8 cellular contexts compared by ENCODE assay signal in genomic region chr1:9239622-9240401, GRCh38. TPM values are rescaled to one million over a fixed set of nuclear protein-coding genes. Genes with fewer than 3 reads are reported as not detected.
A peak's percentile ranks its signal among the peaks of the same experiment; 100 is the strongest.
DNase-seq lines count a peak whose midpoint lies in the region; ATAC-seq and TF ChIP-seq lines count a peak whose summit lies in the region.

No MANE protein-coding gene starts in this region.

- H3K9me3 Mint-ChIP-seq in activated naive CD8-positive, alpha-beta T cell (ENCODE audit: low read depth), result no peaks in the 10 kb centered on the region
- no peaks in the 10 kb centered on the region for H3K9me3 Mint-ChIP-seq in type B pancreatic cell

- DNase-seq in NOMO-1 treated with dmso at 0.1 percent for 144 hours (lab: John Stamatoyannopoulos, UW; ENCODE audit: unreplicated experiment), result peak; percentile 76
- peak; percentile 84 for DNase-seq in islet precursor cell
- DNase-seq in stimulated activated CD4-positive, alpha-beta T cell treated with anti-CD3 and anti-CD28 coated beads, Interleukin-2, amount 100 ng/mL, for 48 hours, result peak; percentile 41
- no peak for DNase-seq in NCI-H2227 treated with DMSO at 0.1 percent for 48 hours (lab: John Stamatoyannopoulos, UW)
- no peak for DNase-seq in cortex of kidney (lab: John Stamatoyannopoulos, UW)
- no peak for DNase-seq in type B pancreatic cell (ENCODE audit: extremely low spot score, unreplicated experiment)

- H3K27ac Mint-ChIP-seq in activated naive CD8-positive, alpha-beta T cell, result peak overlapping the region; percentile 58
- no peak overlapping the region for H3K27ac Mint-ChIP-seq in type B pancreatic cell

- TF ChIP-seq CTCF in type B pancreatic cell (conservative IDR thresholded peaks at IDR 0.05), result no peak

- H3K27me3 Mint-ChIP-seq in activated naive CD8-positive, alpha-beta T cell, result no peaks in the 10 kb centered on the region
- no peaks in the 10 kb centered on the region for H3K27me3 Mint-ChIP-seq in type B pancreatic cell

- H3K4me3 Mint-ChIP-seq in activated naive CD8-positive, alpha-beta T cell, result peak overlapping the region; percentile 73
- no peak overlapping the region for H3K4me3 Mint-ChIP-seq in type B pancreatic cell

- peak; percentile 41 for ATAC-seq in GM18909 (IDR thresholded peaks at IDR 0.05; ENCODE audit: poor library complexity, unreplicated experiment)

- peaks cover 62% of the 10 kb centered on the region for H3K4me1 Mint-ChIP-seq in activated naive CD8-positive, alpha-beta T cell (ENCODE audit: low read depth)
- H3K4me1 Mint-ChIP-seq in type B pancreatic cell (ENCODE audit: unreplicated experiment), result peaks cover 27% of the 10 kb centered on the region

- H3K36me3 Mint-ChIP-seq in activated naive CD8-positive, alpha-beta T cell, result no peaks in the 10 kb centered on the region
- H3K36me3 Mint-ChIP-seq in type B pancreatic cell, result peaks cover 9% of the 10 kb centered on the region

RNA-seq across cellular contexts. Expression of gene H6PD, which starts 5.2 kb away (rescaled TPM):
- total RNA-seq in type B pancreatic cell (ENCODE audit: low replicate concordance), result 18.7 and 26.1 TPM in 2 replicates

RNA-seq across cellular contexts. Expression of gene SPSB1, which starts 52.9 kb away (rescaled TPM):
- 5.6 and 17.4 TPM in 2 replicates for total RNA-seq in type B pancreatic cell (ENCODE audit: low replicate concordance)

Comparison
In these comparisons a context has a peak if more than half of its experiments do, and no peak if none do; other contexts are left out.
1. DNase-seq: peak in NOMO-1 treated with dmso at 0.1 percent for 144 hours (single experiment), islet precursor cell (single experiment) and stimulated activated CD4-positive, alpha-beta T cell treated with anti-CD3 and anti-CD28 coated beads, Interleukin-2, amount 100 ng/mL, for 48 hours (2 of 2); none in NCI-H2227 treated with DMSO at 0.1 percent for 48 hours (single experiment), cortex of kidney (single experiment) and type B pancreatic cell (single experiment).